22 cellular contexts compared by ENCODE assay signal in genomic region chr21:42386034-42386591, GRCh38. TPM values are rescaled to one million over a fixed set of nuclear protein-coding genes. Genes with fewer than 3 reads are reported as not detected.
DNase-seq lines count a peak whose midpoint lies in the region; ATAC-seq and TF ChIP-seq lines count a peak whose summit lies in the region.
"Had no signal": no experiment of that assay in that cellular context is flagged by ENCODE, and none has a peak within 500 bp of the region (broad histone marks: within the 10 kb centered on the region; RNA-seq: fewer than 3 reads in every experiment).

No MANE protein-coding gene starts in this region.

- peaks cover 1% of the 10 kb centered on the region for H3K27me3 Mint-ChIP-seq in glutamatergic neuron (ENCODE audit: unreplicated experiment)
- no peaks in the 10 kb centered on the region for H3K27me3 Mint-ChIP-seq in activated T-helper 17 cell treated with anti-CD3 and anti-CD28 coated beads, Interleukin-2, amount 50 U/mL, for 72 hours

- H3K36me3 Mint-ChIP-seq in glutamatergic neuron (ENCODE audit: unreplicated experiment): peaks cover 14% of the 10 kb centered on the region
- H3K36me3 Mint-ChIP-seq in activated T-helper 17 cell treated with anti-CD3 and anti-CD28 coated beads, Interleukin-2, amount 50 U/mL, for 72 hours (ENCODE audit: low read depth): peaks cover 70% of the 10 kb centered on the region

- peaks cover 3 to 22% (median 15%) of the 10 kb centered on the region in 8 donors for H3K9me3 ChIP-seq in spleen
- peaks cover 2% of the 10 kb centered on the region for H3K9me3 ChIP-seq in right cardiac atrium (ENCODE audit: control insufficient read depth, low read length)

- H3K9me3 Mint-ChIP-seq in glutamatergic neuron (ENCODE audit: unreplicated experiment): peaks cover 6% of the 10 kb centered on the region
- H3K9me3 Mint-ChIP-seq in activated T-helper 17 cell treated with anti-CD3 and anti-CD28 coated beads, Interleukin-2, amount 50 U/mL, for 72 hours: peaks cover 4% of the 10 kb centered on the region

- intact Hi-C loops in spleen (cut with DNase I; ENCODE audit: low total_unique reads) (loop anchor here (10.0 kb wide), 1 partner anchor 59 kb away; no protein-coding TSS in a partner anchor), right cardiac atrium (cut with DNase I) (no loop called here)

- no peak overlapping the region for H3K4me3 ChIP-seq in spleen
- H3K4me3 ChIP-seq in right cardiac atrium (ENCODE audit: low read length): no peak overlapping the region
- H3K4me3 ChIP-seq: A549, GM23338 had no signal

- no peak overlapping the region for H3K27ac Mint-ChIP-seq in glutamatergic neuron (ENCODE audit: unreplicated experiment)
- no peak overlapping the region for H3K27ac Mint-ChIP-seq in activated T-helper 17 cell treated with anti-CD3 and anti-CD28 coated beads, Interleukin-2, amount 50 U/mL, for 72 hours
- H3K27ac Mint-ChIP-seq: GM23338 had no signal

- TF ChIP-seq POLR2A in spleen (IDR thresholded peaks at IDR 0.05): no peak

- H3K4me3 Mint-ChIP-seq in glutamatergic neuron (ENCODE audit: unreplicated experiment): no peak overlapping the region
- no peak overlapping the region for H3K4me3 Mint-ChIP-seq in activated T-helper 17 cell treated with anti-CD3 and anti-CD28 coated beads, Interleukin-2, amount 50 U/mL, for 72 hours
- H3K4me3 Mint-ChIP-seq: GM23338 had no signal

- ATAC-seq in activated T-helper 17 cell treated with anti-CD3 and anti-CD28 coated beads, Interleukin-2, amount 50 U/mL, for 72 hours (replicated peaks): no peak
- ATAC-seq in right cardiac atrium (no peak), HG02884 (IDR thresholded peaks at IDR 0.05; ENCODE audit: unreplicated experiment) (no peak)
- ATAC-seq: A549, GM23338, HCT116, Right ventricle myocardium inferior had no signal

- DNase-seq in CD1c-positive myeloid dendritic cell (ENCODE audit: extremely low spot score) (peak; percentile 31), glutamatergic neuron (peak; percentile 2), mucosa of gallbladder (ENCODE audit: low spot score) (peak; percentile 65), spleen (peak; percentile 58), DMS114 treated with DMSO at 0.1 percent for 48 hours (lab: John Stamatoyannopoulos, UW; ENCODE audit: unreplicated experiment) (no peak), right cardiac atrium (no peak)
- DNase-seq: C1 segment of cervical spinal cord; DND-41; KG1; NCI-H1105 treated with DMSO at 0.1 percent for 48 hours; NCI-H1694; NCI-H2081 treated with DMSO at 0.1 percent for 48 hours; NCI-H446 treated with DMSO at 0.1 percent for 48 hours; NK-92 treated with Interleukin-12 subunit alpha and Interleukin-12 subunit beta, amount 100 ng/mL, for 24 hours had no signal

- TF ChIP-seq CTCF in glutamatergic neuron (IDR thresholded peaks at IDR 0.05; ENCODE audit: partially characterized antibody, unreplicated experiment) (no peak), spleen (IDR thresholded peaks at IDR 0.05 in 8 of 11, conservative IDR thresholded peaks at IDR 0.05 in 3 of 11) (no peak)

- H3K4me1 Mint-ChIP-seq in glutamatergic neuron (ENCODE audit: low read depth, unreplicated experiment): peaks cover 6% of the 10 kb centered on the region
- H3K4me1 Mint-ChIP-seq in activated T-helper 17 cell treated with anti-CD3 and anti-CD28 coated beads, Interleukin-2, amount 50 U/mL, for 72 hours: peaks cover 34% of the 10 kb centered on the region

- no peaks in the 10 kb centered on the region for H3K36me3 ChIP-seq in spleen

- H3K27me3 ChIP-seq in spleen (replicated peaks in 1 of 7) (no peaks in the 10 kb centered on the region), right cardiac atrium (ENCODE audit: control insufficient read depth, insufficient read depth) (no peaks in the 10 kb centered on the region)

- 86 to 97% (median 91%) methylated on average over 11 of the region's 11 CpGs for WGBS in spleen, 5 donors
- 95% methylated on average over 11 of the region's 11 CpGs for WGBS in right cardiac atrium

- H3K4me1 ChIP-seq in spleen: peaks cover 0 to 60% (median 10%) of the 10 kb centered on the region in 6 donors
- H3K4me1 ChIP-seq in right cardiac atrium (ENCODE audit: control insufficient read depth, insufficient read depth, low read length): no peaks in the 10 kb centered on the region
- H3K4me1 ChIP-seq: A549 had no signal

- H3K27ac ChIP-seq in spleen (peak overlapping the region in 1 of 8 donors; percentile 64), right cardiac atrium (ENCODE audit: low read length) (no peak overlapping the region)
- H3K27ac ChIP-seq: A549 had no signal

RNA-seq across cellular contexts. Expression of gene TMPRSS3, which starts 9.7 kb away (rescaled TPM):
- 0.71 TPM for total RNA-seq in glutamatergic neuron (ENCODE audit: unreplicated experiment)
- total RNA-seq in mucosa of gallbladder: 10.5 TPM
- total RNA-seq in spleen: 1 to 10 TPM in 2 of 7 donors, under 1 TPM in 4, not detected in 1; 0.51 to 6.0 (median 0.78) TPM
- under 1 TPM; 0.22 to 0.32 (median 0.24) TPM for polyA plus RNA-seq in spleen
- total RNA-seq in activated T-helper 17 cell treated with anti-CD3 and anti-CD28 coated beads, Interleukin-2, amount 50 U/mL, for 72 hours: 100 to 1,000 TPM in 1 of 2 donors, 10 to 100 TPM in 1; 24.0 to 163 TPM
- not detected for total RNA-seq in right cardiac atrium
- polyA plus RNA-seq in right cardiac atrium: not detected
- total RNA-seq: G401, Right ventricle myocardium inferior had no signal
- polyA plus RNA-seq: GM23338 had no signal

RNA-seq across cellular contexts. Expression of gene UBASH3A, which starts 17.6 kb away (rescaled TPM):
- total RNA-seq in glutamatergic neuron (ENCODE audit: unreplicated experiment) (not detected), mucosa of gallbladder (2.0 TPM), spleen (10 to 100 TPM in 5 of 7 donors, 1 to 10 TPM in 2; 7.2 to 16.3 (median 11.4) TPM), right cardiac atrium (under 1 TPM; 0.15 to 0.29 (median 0.25) TPM)
- polyA plus RNA-seq in spleen (1 to 10 TPM; 2.6 to 4.2 (median 3.3) TPM), right cardiac atrium (0.07 TPM)
- total RNA-seq in activated T-helper 17 cell treated with anti-CD3 and anti-CD28 coated beads, Interleukin-2, amount 50 U/mL, for 72 hours: 10 to 100 TPM; 28.3 to 42.1 TPM
- total RNA-seq: G401, GM23338, Right ventricle myocardium inferior, SK-MEL-5 had no signal
- polyA plus RNA-seq: A549, GM23338 had no signal

RNA-seq across cellular contexts. Expression of gene TFF1, which starts 19.8 kb away (rescaled TPM):
- total RNA-seq in glutamatergic neuron (ENCODE audit: unreplicated experiment) (not detected), mucosa of gallbladder (241 TPM), spleen (not detected), right cardiac atrium (not detected)
- polyA plus RNA-seq in spleen (not detected), right cardiac atrium (not detected)
- total RNA-seq in activated T-helper 17 cell treated with anti-CD3 and anti-CD28 coated beads, Interleukin-2, amount 50 U/mL, for 72 hours: not detected
- total RNA-seq: G401, GM23338, Right ventricle myocardium inferior, SK-MEL-5 had no signal
- polyA plus RNA-seq: GM23338 had no signal

RNA-seq across cellular contexts. Expression of gene TFF2, which starts 35.3 kb away (rescaled TPM):
- total RNA-seq in glutamatergic neuron (ENCODE audit: unreplicated experiment) (not detected), mucosa of gallbladder (115 TPM), spleen (not detected), right cardiac atrium (not detected)
- polyA plus RNA-seq in spleen (under 1 TPM in 1 of 3 donors, not detected in 2; 0.14 TPM), right cardiac atrium (not detected)
- not detected for total RNA-seq in activated T-helper 17 cell treated with anti-CD3 and anti-CD28 coated beads, Interleukin-2, amount 50 U/mL, for 72 hours
- total RNA-seq: G401, GM23338, Right ventricle myocardium inferior, SK-MEL-5 had no signal
- polyA plus RNA-seq: A549, GM23338 had no signal

Comparison
In these comparisons a context has a peak if more than half of its experiments do, and no peak if none do; other contexts are left out.
1. DNase-seq: peak in CD1c-positive myeloid dendritic cell (single experiment), glutamatergic neuron (single experiment), mucosa of gallbladder (single experiment) and spleen (single experiment); none in DMS114 treated with DMSO at 0.1 percent for 48 hours (single experiment) and right cardiac atrium (0 of 3).
2. RNA of gene TFF1, which starts 19.8 kb away (total RNA-seq): 241 TPM in mucosa of gallbladder (single experiment); not detected in activated T-helper 17 cell treated with anti-CD3 and anti-CD28 coated beads, Interleukin-2, amount 50 U/mL, for 72 hours, not detected in glutamatergic neuron (single experiment), not detected in spleen and not detected in right cardiac atrium; every median in the first group is over 100 times any median in the second.